In the genomic region with DNA sequence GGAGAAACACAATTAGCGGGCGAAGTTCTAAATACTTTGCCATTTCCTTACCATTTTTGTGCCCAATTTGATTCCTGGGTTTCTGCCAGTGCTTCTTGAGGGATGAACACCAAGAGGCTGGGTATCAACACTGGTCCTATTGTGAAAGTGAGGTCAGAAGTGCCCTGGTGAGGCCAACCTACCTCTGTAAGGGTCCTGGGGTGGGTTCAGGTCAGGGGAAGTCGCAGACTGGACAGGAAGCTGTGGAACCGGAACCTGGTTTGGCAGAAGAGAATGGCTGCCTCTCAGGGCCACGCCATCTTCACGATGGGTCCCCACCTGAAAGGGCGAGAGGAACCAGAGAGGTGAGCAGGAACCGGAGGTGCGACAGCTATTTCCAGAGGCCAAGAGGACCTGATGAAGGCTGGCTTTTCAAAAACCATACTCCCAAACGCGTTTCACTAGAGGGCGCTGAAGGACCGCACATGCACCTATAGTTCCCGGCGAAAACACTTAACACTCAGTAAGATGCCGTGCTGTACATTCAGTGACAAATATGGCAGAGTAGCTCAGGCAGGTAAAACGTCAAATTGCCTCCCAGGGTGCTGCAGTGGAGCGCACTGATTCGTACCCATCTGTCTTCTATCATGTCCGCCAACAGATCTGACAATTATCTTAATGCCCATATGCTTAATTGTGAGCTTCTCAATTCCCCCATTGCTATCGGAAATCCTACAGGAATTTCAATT, we compare ENCODE assay signal across 8 cellular contexts.
A peak's percentile ranks its signal among the peaks of the same experiment; 100 is the strongest.
DNase-seq lines count a peak whose midpoint lies in the region; ATAC-seq, FAIRE-seq and TF ChIP-seq lines count a peak whose summit lies in the region.

No MANE protein-coding gene starts in this region.

- H3K36me3 ChIP-seq in HEK293 (ENCODE audit: control insufficient read depth in 2 of 2, insufficient read depth in 1 of 2, low read length in 2 of 2) (peaks cover 15 to 26% of the 10 kb centered on the region in 2 experiments), MM.1S (replicated peaks; ENCODE audit: insufficient read depth, low read length) (peaks cover 7% of the 10 kb centered on the region; the same call in 1 of the 2 replicates), adipocyte (ENCODE audit: control insufficient read depth, insufficient read depth, low read length, severe bottlenecking) (peaks cover 41% of the 10 kb centered on the region), heart left ventricle (peaks cover 0 to 64% (median 46%) of the 10 kb centered on the region in 9 donors), psoas muscle (ENCODE audit: insufficient read depth in 1 of 2, low read depth in 1 of 2) (peaks cover 0 to 51% of the 10 kb centered on the region in 2 donors)

- peaks cover 43% of the 10 kb centered on the region for H3K79me2 ChIP-seq in MM.1S (ENCODE audit: low read length)

- H3F3A ChIP-seq in MM.1S (ENCODE audit: insufficient read depth, low read length): peaks cover 15% of the 10 kb centered on the region

- peak; percentile 46 for DNase-seq in GM10266 (ENCODE audit: extremely low spot score)
- DNase-seq in MM.1S: peak; percentile 81
- DNase-seq in RCC 7860 (ENCODE audit: low spot score): peak; percentile 48
- peak; percentile 90 for DNase-seq in adipocyte (ENCODE audit: low read depth)
- peak; percentile 67 to 79 (median 75) for DNase-seq in heart left ventricle
- peak; percentile 73 to 80 for DNase-seq in psoas muscle
- no peak for DNase-seq in GM19240 (ENCODE audit: insufficient read length, low spot score)

- H3K9me3 ChIP-seq in HEK293 (ENCODE audit: control insufficient read depth, insufficient read depth, low read depth, low read length): no peaks in the 10 kb centered on the region
- no peaks in the 10 kb centered on the region for H3K9me3 ChIP-seq in MM.1S (replicated peaks; ENCODE audit: insufficient read depth, low read length)
- no peaks in the 10 kb centered on the region for H3K9me3 ChIP-seq in adipocyte (ENCODE audit: control insufficient read depth, low read length)
- no peaks in the 10 kb centered on the region for H3K9me3 ChIP-seq in heart left ventricle
- H3K9me3 ChIP-seq in psoas muscle: no peaks in the 10 kb centered on the region

- H3K27ac ChIP-seq in HEK293 (ENCODE audit: extremely low read depth, low read depth, low read length) (no peak overlapping the region), MM.1S (ENCODE audit: low read length) (no peak overlapping the region), heart left ventricle (peak overlapping the region in 11 of 12 donors; percentile 47 to 77 (median 62)), psoas muscle (peak overlapping the region; percentile 48)

- no peak overlapping the region for H3K9ac ChIP-seq in MM.1S (ENCODE audit: low read length)
- no peak overlapping the region for H3K9ac ChIP-seq in adipocyte (ENCODE audit: low read length)

- H2AFZ ChIP-seq in MM.1S (ENCODE audit: low read length): no peak overlapping the region

- H3K27me3 ChIP-seq in MM.1S (replicated peaks; ENCODE audit: insufficient read depth, low read length) (no peaks in the 10 kb centered on the region), adipocyte (replicated peaks; ENCODE audit: control insufficient read depth, insufficient read depth, low read length) (no peaks in the 10 kb centered on the region), heart left ventricle (no peaks in the 10 kb centered on the region), psoas muscle (ENCODE audit: insufficient read depth in 3 of 3, low read length in 2 of 3) (no peaks in the 10 kb centered on the region)

- no peak overlapping the region for H3K4me3 ChIP-seq in HEK293 (ENCODE audit: low read depth, low read length)
- no peak overlapping the region for H3K4me3 ChIP-seq in MM.1S (ENCODE audit: low read length)
- H3K4me3 ChIP-seq in adipocyte (ENCODE audit: low read length): no peak overlapping the region
- H3K4me3 ChIP-seq in heart left ventricle: no peak overlapping the region
- no peak overlapping the region for H3K4me3 ChIP-seq in psoas muscle

- no peaks in the 10 kb centered on the region for H3K9me2 ChIP-seq in MM.1S (replicated peaks; ENCODE audit: insufficient read depth, low read length)

- 25 to 29% (median 28%) methylated on average over 21 of the region's 21 CpGs for WGBS in heart left ventricle, 4 donors
- WGBS in psoas muscle, 3 donors: 34 to 40% (median 35%) methylated on average over 21 of the region's 21 CpGs

- FAIRE-seq in RCC 7860 (lab: Jason Lieb, UNC): no peak

- H4K20me1 ChIP-seq in MM.1S (ENCODE audit: insufficient read depth, low read length): no peaks in the 10 kb centered on the region

- CTCF ChIA-PET in HEK293 (lab: Yijun Ruan, JAX): interaction anchor here (0.5 to 3.3 kb wide), 85 partner anchors 8 to 1350 kb away, joined by 3 to 27 read pairs (median 4); no protein-coding TSS in a partner anchor

- TF ChIP-seq CTCF in GM10266 (IDR thresholded peaks at IDR 0.05; ENCODE audit: control insufficient read depth, insufficient read depth, low read depth, missing control alignments) (peak; percentile 71), HEK293 (tag by site-specific recombination; IDR thresholded peaks at IDR 0.05) (peak; percentile 82; the same call in 1 of the 2 replicates), MM.1S (IDR thresholded peaks at IDR 0.05; ENCODE audit: low read length) (peak; percentile 86), heart left ventricle (IDR thresholded peaks at IDR 0.05) (peak; percentile 60 to 87 (median 79)), psoas muscle (IDR thresholded peaks at IDR 0.05) (peak; percentile 84)

- intact Hi-C loops in heart left ventricle (cut with DNase I): loop anchor here (2.0 to 10.0 kb wide), 26 partner anchors 108 to 1343 kb away; a partner anchor contains a TSS
- intact Hi-C loops in psoas muscle (cut with DNase I): loop anchor here (2.0 to 10.0 kb wide), 8 partner anchors 180 to 1340 kb away; a partner anchor contains a TSS

- peak overlapping the region; percentile 11; the same call in 1 of the 2 replicates for H3K4me2 ChIP-seq in MM.1S (ENCODE audit: low read depth, low read length)

- peak; percentile 76 to 92 (median 88) for ATAC-seq in heart left ventricle
- peak; percentile 82 to 95 (median 90) for ATAC-seq in psoas muscle

- POLR2A ChIA-PET in HEK293 (lab: Yijun Ruan, JAX): interaction anchor here (0.6 kb wide), 1 partner anchor 87 kb away, joined by 4 read pairs; no protein-coding TSS in a partner anchor

- no peak for TF ChIP-seq POLR2A in heart left ventricle (IDR thresholded peaks at IDR 0.05)

- peaks cover 3% of the 10 kb centered on the region for H3K4me1 ChIP-seq in HEK293 (ENCODE audit: control insufficient read depth, insufficient read depth, low read length)
- peaks cover 25% of the 10 kb centered on the region for H3K4me1 ChIP-seq in MM.1S (ENCODE audit: low read length)
- peaks cover 11% of the 10 kb centered on the region for H3K4me1 ChIP-seq in adipocyte (ENCODE audit: control insufficient read depth, insufficient read depth, low read length)
- H3K4me1 ChIP-seq in heart left ventricle: peaks cover 0 to 55% (median 37%) of the 10 kb centered on the region in 12 donors
- peaks cover 17% of the 10 kb centered on the region for H3K4me1 ChIP-seq in psoas muscle

TF ChIP-seq in HEK293, 187 proteins besides CTCF, POLR2A, EP300 and RAD21 (continues in another document):
- TF ChIP-seq SP7 (tag by site-specific recombination; IDR thresholded peaks at IDR 0.05): no peak
- peak; percentile 36; the same call in 1 of the 2 replicates for TF ChIP-seq FEZF1 (tag by site-specific recombination; IDR thresholded peaks at IDR 0.05)
- peak; percentile 58 for TF ChIP-seq ZBTB17 (tag by site-specific recombination; IDR thresholded peaks at IDR 0.05)
- no peak for TF ChIP-seq ZNF366 (tag by site-specific recombination; conservative IDR thresholded peaks at IDR 0.05)
- TF ChIP-seq GLIS1 (tag by site-specific recombination; IDR thresholded peaks at IDR 0.05): peak; percentile 79
- TF ChIP-seq ZNF2 (tag by site-specific recombination; IDR thresholded peaks at IDR 0.05): peak; percentile 22; the same call in 1 of the 2 replicates
- no peak for TF ChIP-seq EGR2 (tag by site-specific recombination; IDR thresholded peaks at IDR 0.05; ENCODE audit: low read depth)
- TF ChIP-seq, protein P1, sequence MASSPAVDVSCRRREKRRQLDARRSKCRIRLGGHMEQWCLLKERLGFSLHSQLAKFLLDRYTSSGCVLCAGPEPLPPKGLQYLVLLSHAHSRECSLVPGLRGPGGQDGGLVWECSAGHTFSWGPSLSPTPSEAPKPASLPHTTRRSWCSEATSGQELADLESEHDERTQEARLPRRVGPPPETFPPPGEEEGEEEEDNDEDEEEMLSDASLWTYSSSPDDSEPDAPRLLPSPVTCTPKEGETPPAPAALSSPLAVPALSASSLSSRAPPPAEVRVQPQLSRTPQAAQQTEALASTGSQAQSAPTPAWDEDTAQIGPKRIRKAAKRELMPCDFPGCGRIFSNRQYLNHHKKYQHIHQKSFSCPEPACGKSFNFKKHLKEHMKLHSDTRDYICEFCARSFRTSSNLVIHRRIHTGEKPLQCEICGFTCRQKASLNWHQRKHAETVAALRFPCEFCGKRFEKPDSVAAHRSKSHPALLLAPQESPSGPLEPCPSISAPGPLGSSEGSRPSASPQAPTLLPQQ (tag by site-specific recombination; IDR thresholded peaks at IDR 0.05): peak; percentile 40; the same call in 1 of the 2 replicates
- TF ChIP-seq, protein P2, sequence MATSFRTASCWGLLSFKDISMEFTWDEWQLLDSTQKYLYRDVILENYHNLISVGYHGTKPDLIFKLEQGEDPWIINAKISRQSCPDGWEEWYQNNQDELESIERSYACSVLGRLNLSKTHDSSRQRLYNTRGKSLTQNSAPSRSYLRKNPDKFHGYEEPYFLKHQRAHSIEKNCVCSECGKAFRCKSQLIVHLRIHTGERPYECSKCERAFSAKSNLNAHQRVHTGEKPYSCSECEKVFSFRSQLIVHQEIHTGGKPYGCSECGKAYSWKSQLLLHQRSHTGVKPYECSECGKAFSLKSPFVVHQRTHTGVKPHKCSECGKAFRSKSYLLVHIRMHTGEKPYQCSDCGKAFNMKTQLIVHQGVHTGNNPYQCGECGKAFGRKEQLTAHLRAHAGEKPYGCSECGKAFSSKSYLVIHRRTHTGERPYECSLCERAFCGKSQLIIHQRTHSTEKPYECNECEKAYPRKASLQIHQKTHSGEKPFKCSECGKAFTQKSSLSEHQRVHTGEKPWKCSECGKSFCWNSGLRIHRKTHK (tag by site-specific recombination; IDR thresholded peaks at IDR 0.05): no peak
- TF ChIP-seq ZFP3 (tag by site-specific recombination; IDR thresholded peaks at IDR 0.05; ENCODE audit: low read depth): no peak
- 0 out of 2 replicates have a peak, but pooled peaks have one; percentile 42 for TF ChIP-seq ZNF660 (tag by site-specific recombination; IDR thresholded peaks at IDR 0.05)
- TF ChIP-seq KLF8 (tag by site-specific recombination; IDR thresholded peaks at IDR 0.05): no peak
- TF ChIP-seq HOXA7 (CRISPR knock-in tag; IDR thresholded peaks at IDR 0.05; ENCODE audit: borderline replicate concordance): no peak
- TF ChIP-seq YY2 (tag by site-specific recombination; IDR thresholded peaks at IDR 0.05): peak; percentile 64

Comparison
In these comparisons a context has a peak if more than half of its experiments do, and no peak if none do; other contexts are left out.
1. H3K27ac ChIP-seq: peak in heart left ventricle (11 of 12) and psoas muscle (single experiment); none in HEK293 (single experiment) and MM.1S (single experiment).
2. Peak in every context shown above with its lines, with median percentiles within 50 percentile points of each other: CTCF ChIP-seq.